28 cellular contexts compared by ENCODE assay signal in genomic region chr3:162612991-162613390, GRCh38.
"Had no signal": no experiment of that assay in that cellular context is flagged by ENCODE, and none has a peak within 500 bp of the region (broad histone marks: within the 10 kb centered on the region; RNA-seq: fewer than 3 reads in every experiment).

No MANE protein-coding gene starts in this region.

- H3K4me1 Mint-ChIP-seq: stimulated activated effector memory CD8-positive, alpha-beta T cell treated with anti-CD3 and anti-CD28 coated beads, Interleukin-12 subunit alpha, Interleukin-12 subunit beta, amount 100 ng/mL, for 72 hours; stimulated activated memory B cell treated with anti-CD40 and anti-IgM and Interleukin-4, amounts not matched to agents 10 μg/mL and 1 μg/mL and 100 μg/mL, for 72 hours; stimulated activated naive B cell treated with anti-CD40 and anti-IgM and Interleukin-4, amounts not matched to agents 10 μg/mL and 1 μg/mL and 100 μg/mL, for 72 hours; stimulated activated naive CD8-positive, alpha-beta T cell treated with anti-CD3 and anti-CD28 coated beads, Interleukin-15, amount 100 ng/mL, for 72 hours had no signal

- H3K36me3 Mint-ChIP-seq: stimulated activated effector memory CD8-positive, alpha-beta T cell treated with anti-CD3 and anti-CD28 coated beads, Interleukin-12 subunit alpha, Interleukin-12 subunit beta, amount 100 ng/mL, for 72 hours; stimulated activated memory B cell treated with anti-CD40 and anti-IgM and Interleukin-4, amounts not matched to agents 10 μg/mL and 1 μg/mL and 100 μg/mL, for 72 hours; stimulated activated naive B cell treated with anti-CD40 and anti-IgM and Interleukin-4, amounts not matched to agents 10 μg/mL and 1 μg/mL and 100 μg/mL, for 72 hours; type B pancreatic cell had no signal

- DNase-seq: stimulated activated CD4-positive, alpha-beta T cell treated with anti-CD3 and anti-CD28 coated beads, Interleukin-2, amount 100 ng/mL, for 48 hours; stimulated activated CD4-positive, alpha-beta T cell treated with anti-CD3 and anti-CD28 coated beads, Interleukin-4, amount 100 ng/mL, for 1 hour; stimulated activated CD4-positive, alpha-beta T cell treated with anti-CD3 and anti-CD28 coated beads, Interleukin-4, amount 100 ng/mL, for 24 hours; stimulated activated CD4-positive, alpha-beta T cell treated with anti-CD3 and anti-CD28 coated beads, Interleukin-4, amount 100 ng/mL, for 4 hours; stimulated activated CD8-positive, alpha-beta memory T cell treated with anti-CD3 and anti-CD28 coated beads, Interleukin-4, amount 100 ng/mL, for 48 hours; stimulated activated naive B cell treated with anti-CD40 and anti-IgM and Interleukin-4, amounts not matched to agents 10 μg/mL and 1 μg/mL and 100 μg/mL, for 72 hours; stimulated activated naive CD4-positive, alpha-beta T cell; stimulated activated naive CD4-positive, alpha-beta T cell treated with Interleukin-2 at 50 U/mL for 16 hours; stimulated activated naive CD8-positive, alpha-beta T cell treated with anti-CD3 and anti-CD28 coated beads, Interleukin-15, amount 100 ng/mL, for 72 hours; stimulated activated naive CD8-positive, alpha-beta T cell treated with anti-CD3 and anti-CD28 coated beads, Interleukin-15, Interleukin-2, amounts not matched to agents 100 U/mL and 50 U/mL, for 24 hours; stomach; substantia nigra; testis; thyroid gland; tibial artery; transverse colon; trophoblast cell; upper lobe of left lung; upper lobe of right lung; uterus had no signal

- H3K4me3 ChIP-seq: stomach, suprapubic skin, testis, thoracic aorta, thyroid gland, tibial artery, tibial nerve, transverse colon, upper lobe of left lung, upper lobe of right lung, uterus, vagina had no signal

- H3K27ac ChIP-seq: stomach, suprapubic skin, testis, thoracic aorta, thyroid gland, tibial artery, tibial nerve, transverse colon, upper lobe of left lung, upper lobe of right lung, uterus, vagina had no signal

- H3K27me3 ChIP-seq: stomach, suprapubic skin, testis, thyroid gland, tibial artery, tibial nerve, transverse colon, upper lobe of left lung, upper lobe of right lung, uterus, vagina had no signal

- H3K4me3 Mint-ChIP-seq: stimulated activated effector memory CD8-positive, alpha-beta T cell treated with anti-CD3 and anti-CD28 coated beads, Interleukin-12 subunit alpha, Interleukin-12 subunit beta, amount 100 ng/mL, for 72 hours; stimulated activated memory B cell treated with anti-CD40 and anti-IgM and Interleukin-4, amounts not matched to agents 10 μg/mL and 1 μg/mL and 100 μg/mL, for 72 hours; stimulated activated naive B cell treated with anti-CD40 and anti-IgM and Interleukin-4, amounts not matched to agents 10 μg/mL and 1 μg/mL and 100 μg/mL, for 72 hours; stimulated activated naive CD8-positive, alpha-beta T cell treated with anti-CD3 and anti-CD28 coated beads, Interleukin-15, amount 100 ng/mL, for 72 hours; stimulated activated naive CD8-positive, alpha-beta T cell treated with anti-CD3 and anti-CD28 coated beads, Interleukin-15, Interleukin-2, amounts not matched to agents 100 ng/mL and 50 ng/mL, for 24 hours; type B pancreatic cell had no signal

- H3K9me3 ChIP-seq: suprapubic skin, testis, thoracic aorta, thyroid gland, tibial nerve, transverse colon, upper lobe of left lung, upper lobe of right lung, uterus, vagina had no signal

- ATAC-seq: stimulated activated effector memory CD8-positive, alpha-beta T cell treated with anti-CD3 and anti-CD28 coated beads, Interleukin-12 subunit alpha, Interleukin-12 subunit beta, amount 100 ng/mL, for 72 hours; stimulated activated memory B cell treated with anti-CD40 and anti-IgM and Interleukin-4, amounts not matched to agents 10 μg/mL and 1 μg/mL and 100 μg/mL, for 72 hours; stimulated activated naive B cell treated with anti-CD40 and anti-IgM and Interleukin-4, amounts not matched to agents 10 μg/mL and 1 μg/mL and 100 μg/mL, for 72 hours; stimulated activated naive CD8-positive, alpha-beta T cell treated with anti-CD3 and anti-CD28 coated beads, Interleukin-15, amount 100 ng/mL, for 72 hours; stimulated activated naive CD8-positive, alpha-beta T cell treated with anti-CD3 and anti-CD28 coated beads, Interleukin-15, Interleukin-2, amounts not matched to agents 100 U/mL and 50 U/mL, for 24 hours; upper lobe of right lung had no signal

- H3K27me3 Mint-ChIP-seq: stimulated activated memory B cell treated with anti-CD40 and anti-IgM and Interleukin-4, amounts not matched to agents 10 μg/mL and 1 μg/mL and 100 μg/mL, for 72 hours; stimulated activated naive B cell treated with anti-CD40 and anti-IgM and Interleukin-4, amounts not matched to agents 10 μg/mL and 1 μg/mL and 100 μg/mL, for 72 hours; stimulated activated naive CD8-positive, alpha-beta T cell treated with anti-CD3 and anti-CD28 coated beads, Interleukin-15, amount 100 ng/mL, for 72 hours; stimulated activated naive CD8-positive, alpha-beta T cell treated with anti-CD3 and anti-CD28 coated beads, Interleukin-15, Interleukin-2, amounts not matched to agents 100 ng/mL and 50 ng/mL, for 24 hours; type B pancreatic cell had no signal

- H3K4me1 ChIP-seq: stomach, suprapubic skin, testis, thyroid gland, tibial artery, tibial nerve, transverse colon, upper lobe of left lung, upper lobe of right lung, uterus, vagina had no signal

- H3K9me3 Mint-ChIP-seq: type B pancreatic cell had no signal

- H3K36me3 ChIP-seq: stomach, suprapubic skin, thoracic aorta, thyroid gland, tibial artery, tibial nerve, transverse colon, upper lobe of left lung, upper lobe of right lung, uterus, vagina had no signal

- H3K27ac Mint-ChIP-seq: stimulated activated effector memory CD8-positive, alpha-beta T cell treated with anti-CD3 and anti-CD28 coated beads, Interleukin-12 subunit alpha, Interleukin-12 subunit beta, amount 100 ng/mL, for 72 hours; stimulated activated memory B cell treated with anti-CD40 and anti-IgM and Interleukin-4, amounts not matched to agents 10 μg/mL and 1 μg/mL and 100 μg/mL, for 72 hours; stimulated activated naive B cell treated with anti-CD40 and anti-IgM and Interleukin-4, amounts not matched to agents 10 μg/mL and 1 μg/mL and 100 μg/mL, for 72 hours; stimulated activated naive CD8-positive, alpha-beta T cell treated with anti-CD3 and anti-CD28 coated beads, Interleukin-15, amount 100 ng/mL, for 72 hours; stimulated activated naive CD8-positive, alpha-beta T cell treated with anti-CD3 and anti-CD28 coated beads, Interleukin-15, Interleukin-2, amounts not matched to agents 100 ng/mL and 50 ng/mL, for 24 hours; type B pancreatic cell had no signal
